In genomic region chr17:28318759-28319660, GRCh38 we compare ENCODE assay signal across 8 cellular contexts. TPM values are rescaled to one million over a fixed set of nuclear protein-coding genes. Genes with fewer than 3 reads are reported as not detected.
A peak's percentile ranks its signal among the peaks of the same experiment; 100 is the strongest.
DNase-seq lines count a peak whose midpoint lies in the region; ATAC-seq and TF ChIP-seq lines count a peak whose summit lies in the region.

TMEM97 (plus strand) TSS chr17:28319200; CDS start chr17:28319240, 40 bp downstream.

- POLR2A ChIA-PET in naive thymus-derived CD8-positive, alpha-beta T cell (lab: Charles Lee), result interaction anchor here (1.0 to 3.7 kb wide), 3 partner anchors 16 to 631 kb away, joined by 3 to 26 read pairs (median 17); partner anchors contain the start of genes IFT20, POLDIP2 and TNFAIP1

- no peaks in the 10 kb centered on the region for H3K36me3 ChIP-seq in fibroblast of lung (ENCODE audit: control insufficient read depth, insufficient read depth, low read length)

- H3K9me3 Mint-ChIP-seq in activated T-helper 1 cell treated with anti-CD3 and anti-CD28 coated beads, Interleukin-12 subunit alpha, Interleukin-12 subunit beta, Interleukin-2, Interleukin-4 antibody, amounts not matched to agents 30 ng/mL and 10 ng/mL and 1 ng/mL, durations not matched to agents 14 hours and 24 hours and 36 hours, result no peaks in the 10 kb centered on the region
- H3K9me3 Mint-ChIP-seq in naive thymus-derived CD8-positive, alpha-beta T cell, result no peaks in the 10 kb centered on the region
- no peaks in the 10 kb centered on the region for H3K9me3 Mint-ChIP-seq in stimulated activated naive B cell treated with anti-CD40 and anti-IgM and Interleukin-4, amounts not matched to agents 10 μg/mL and 1 μg/mL and 100 μg/mL, for 72 hours

- peak within 1 kb of the TSS; percentile 93 for H2AFZ ChIP-seq in fibroblast of lung (ENCODE audit: low read length)

- H3K27ac Mint-ChIP-seq in activated T-helper 1 cell treated with anti-CD3 and anti-CD28 coated beads, Interleukin-12 subunit alpha, Interleukin-12 subunit beta, Interleukin-2, Interleukin-4 antibody, amounts not matched to agents 30 ng/mL and 10 ng/mL and 1 ng/mL, durations not matched to agents 14 hours and 24 hours and 36 hours, result peak within 1 kb of the TSS; percentile 94
- H3K27ac Mint-ChIP-seq in naive thymus-derived CD8-positive, alpha-beta T cell, result peak within 1 kb of the TSS; percentile 31 to 92 (median 88)
- peak within 1 kb of the TSS; percentile 98 for H3K27ac Mint-ChIP-seq in stimulated activated naive B cell treated with anti-CD40 and anti-IgM and Interleukin-4, amounts not matched to agents 10 μg/mL and 1 μg/mL and 100 μg/mL, for 72 hours

- DNase-seq in ELR (ENCODE audit: low read depth) (peak; percentile 98), H4 (ENCODE audit: low spot score) (peak; percentile 97), LNCaP clone FGC (ENCODE audit: low read depth) (peak; percentile 96), RPMI8226 (peak; percentile 99), fibroblast of lung (ENCODE audit: low read depth in 2 of 2) (peak; percentile 96 to 97)
- DNase-seq in activated T-helper 1 cell treated with anti-CD3 and anti-CD28 coated beads, Interleukin-12 subunit alpha, Interleukin-12 subunit beta, Interleukin-2, Interleukin-4 antibody, amounts not matched to agents 30 ng/mL and 10 ng/mL and 1 ng/mL, durations not matched to agents 14 hours and 24 hours and 36 hours (ENCODE audit: low spot score), result peak; percentile 96
- DNase-seq in naive thymus-derived CD8-positive, alpha-beta T cell, result peak; percentile 87 to 97 (median 92)
- DNase-seq in stimulated activated naive B cell treated with anti-CD40 and anti-IgM and Interleukin-4, amounts not matched to agents 10 μg/mL and 1 μg/mL and 100 μg/mL, for 72 hours, result peak; percentile 94

- peak within 1 kb of the TSS; percentile 97 for H3K4me2 ChIP-seq in fibroblast of lung (ENCODE audit: extremely low read depth, insufficient read depth, low read length)

- H3K4me3 Mint-ChIP-seq in activated T-helper 1 cell treated with anti-CD3 and anti-CD28 coated beads, Interleukin-12 subunit alpha, Interleukin-12 subunit beta, Interleukin-2, Interleukin-4 antibody, amounts not matched to agents 30 ng/mL and 10 ng/mL and 1 ng/mL, durations not matched to agents 14 hours and 24 hours and 36 hours, result peak within 1 kb of the TSS; percentile 96
- peak within 1 kb of the TSS; percentile 87 to 95 (median 90) for H3K4me3 Mint-ChIP-seq in naive thymus-derived CD8-positive, alpha-beta T cell
- peak within 1 kb of the TSS; percentile 91 to 96 for H3K4me3 Mint-ChIP-seq in stimulated activated naive B cell treated with anti-CD40 and anti-IgM and Interleukin-4, amounts not matched to agents 10 μg/mL and 1 μg/mL and 100 μg/mL, for 72 hours

- no peaks in the 10 kb centered on the region for H3K27me3 Mint-ChIP-seq in activated T-helper 1 cell treated with anti-CD3 and anti-CD28 coated beads, Interleukin-12 subunit alpha, Interleukin-12 subunit beta, Interleukin-2, Interleukin-4 antibody, amounts not matched to agents 30 ng/mL and 10 ng/mL and 1 ng/mL, durations not matched to agents 14 hours and 24 hours and 36 hours (ENCODE audit: insufficient read depth)
- H3K27me3 Mint-ChIP-seq in naive thymus-derived CD8-positive, alpha-beta T cell, result peaks cover 0 to 1% (median 0%) of the 10 kb centered on the region in 5 donors
- peaks cover 8 to 14% of the 10 kb centered on the region in 2 donors for H3K27me3 Mint-ChIP-seq in stimulated activated naive B cell treated with anti-CD40 and anti-IgM and Interleukin-4, amounts not matched to agents 10 μg/mL and 1 μg/mL and 100 μg/mL, for 72 hours

- TF ChIP-seq CTCF in LNCaP clone FGC (IDR thresholded peaks at IDR 0.05; ENCODE audit: control insufficient read depth, extremely low read depth, insufficient read depth) (0 out of 2 replicates have a peak, but pooled peaks have one; percentile 6), fibroblast of lung (conservative IDR thresholded peaks at IDR 0.05 in 1 of 2, IDR thresholded peaks at IDR 0.05 in 1 of 2; ENCODE audit: low read depth in 1 of 2, low read length in 2 of 2) (peak; percentile 8 to 18)

- peak within 1 kb of the TSS; percentile 73 for H3K9ac ChIP-seq in fibroblast of lung (ENCODE audit: insufficient read depth, low read length)

- ATAC-seq in naive thymus-derived CD8-positive, alpha-beta T cell, result peak; percentile 98
- peak; percentile 97 to 98 for ATAC-seq in stimulated activated naive B cell treated with anti-CD40 and anti-IgM and Interleukin-4, amounts not matched to agents 10 μg/mL and 1 μg/mL and 100 μg/mL, for 72 hours (replicated peaks)

- H3K4me1 ChIP-seq in fibroblast of lung (ENCODE audit: control insufficient read depth, extremely low read depth, insufficient read depth, low read length), result peaks cover 11% of the 10 kb centered on the region

- no peaks in the 10 kb centered on the region for H3K27me3 ChIP-seq in fibroblast of lung (ENCODE audit: control insufficient read depth, insufficient read depth, low read length)

- H3K79me2 ChIP-seq in fibroblast of lung (ENCODE audit: control insufficient read depth, insufficient read depth, low read length), result peaks cover 3% of the 10 kb centered on the region

- intact Hi-C loops in activated T-helper 1 cell treated with anti-CD3 and anti-CD28 coated beads, Interleukin-12 subunit alpha, Interleukin-12 subunit beta, Interleukin-2, Interleukin-4 antibody, amounts not matched to agents 30 ng/mL and 10 ng/mL and 1 ng/mL, durations not matched to agents 14 hours and 24 hours and 36 hours (cut with micrococcal nuclease), result loop anchor here (1.0 to 5.0 kb wide), 11 partner anchors 8 to 633 kb away; partner anchors contain the start of genes IFT20, PHF12, POLDIP2 and TNFAIP1

- H3K36me3 Mint-ChIP-seq in activated T-helper 1 cell treated with anti-CD3 and anti-CD28 coated beads, Interleukin-12 subunit alpha, Interleukin-12 subunit beta, Interleukin-2, Interleukin-4 antibody, amounts not matched to agents 30 ng/mL and 10 ng/mL and 1 ng/mL, durations not matched to agents 14 hours and 24 hours and 36 hours (ENCODE audit: low read depth), result peaks cover 19% of the 10 kb centered on the region
- H3K36me3 Mint-ChIP-seq in naive thymus-derived CD8-positive, alpha-beta T cell, result no peaks in the 10 kb centered on the region
- peaks cover 26 to 46% of the 10 kb centered on the region in 2 donors for H3K36me3 Mint-ChIP-seq in stimulated activated naive B cell treated with anti-CD40 and anti-IgM and Interleukin-4, amounts not matched to agents 10 μg/mL and 1 μg/mL and 100 μg/mL, for 72 hours

- no peaks in the 10 kb centered on the region for H3K9me3 ChIP-seq in fibroblast of lung (ENCODE audit: control insufficient read depth, insufficient read depth, low read depth, low read length)

- H3K4me1 Mint-ChIP-seq in activated T-helper 1 cell treated with anti-CD3 and anti-CD28 coated beads, Interleukin-12 subunit alpha, Interleukin-12 subunit beta, Interleukin-2, Interleukin-4 antibody, amounts not matched to agents 30 ng/mL and 10 ng/mL and 1 ng/mL, durations not matched to agents 14 hours and 24 hours and 36 hours (ENCODE audit: low read depth), result peaks cover 48% of the 10 kb centered on the region
- peaks cover 15 to 32% (median 23%) of the 10 kb centered on the region in 4 donors for H3K4me1 Mint-ChIP-seq in naive thymus-derived CD8-positive, alpha-beta T cell
- H3K4me1 Mint-ChIP-seq in stimulated activated naive B cell treated with anti-CD40 and anti-IgM and Interleukin-4, amounts not matched to agents 10 μg/mL and 1 μg/mL and 100 μg/mL, for 72 hours, result peaks cover 30 to 44% of the 10 kb centered on the region in 2 donors

- no peaks in the 10 kb centered on the region for H4K20me1 ChIP-seq in fibroblast of lung (ENCODE audit: control insufficient read depth, extremely low read depth, insufficient read depth, low read length)

- H3K4me3 ChIP-seq in LNCaP clone FGC (ENCODE audit: low read depth, low read length) (peak within 1 kb of the TSS; percentile 92), fibroblast of lung (replicated peaks in 1 of 4; ENCODE audit: control extremely low read depth in 1 of 4, insufficient read depth in 1 of 4, low read depth in 3 of 4, low read length in 4 of 4) (peak within 1 kb of the TSS; percentile 64 to 82 (median 78))

- H3K27ac ChIP-seq in fibroblast of lung (ENCODE audit: insufficient read depth, low read length), result peak within 1 kb of the TSS; percentile 75

RNA-seq across cellular contexts. Expression of gene TMEM97, which starts in this region (rescaled TPM):
- total RNA-seq in H4 (2014; rRNA removed; shearing (Covaris generic)), result 44.6 and 54.0 TPM in 2 replicates
- 60.9 and 64.5 TPM in 2 replicates for total RNA-seq in activated T-helper 1 cell treated with anti-CD3 and anti-CD28 coated beads, Interleukin-12 subunit alpha, Interleukin-12 subunit beta, Interleukin-2, Interleukin-4 antibody, amounts not matched to agents 30 ng/mL and 10 ng/mL and 1 ng/mL, durations not matched to agents 14 hours and 24 hours and 36 hours
- total RNA-seq in fibroblast of lung, result 16.9 and 43.6 TPM in 2 replicates
- polyA plus RNA-seq in fibroblast of lung, result 34.4 and 52.5 TPM in 2 replicates
- 15.8 and 28.3 TPM in 2 replicates for polyA plus RNA-seq in fibroblast of lung (2012)
- 33.2 and 54.0 TPM in 2 replicates for polyA minus RNA-seq in fibroblast of lung (ENCODE audit: low replicate concordance)
- total RNA-seq in naive thymus-derived CD8-positive, alpha-beta T cell, result 1 to 10 TPM; 5.9 to 6.2 TPM
- polyA plus RNA-seq in naive thymus-derived CD8-positive, alpha-beta T cell, result 10 to 100 TPM in 1 of 3 donors, 1 to 10 TPM in 2; 7.1 to 10.1 (median 9.3) TPM

Comparison
In these comparisons a context has a peak if more than half of its experiments do, and no peak if none do; other contexts are left out.
1. Peak in every context shown above with its lines: DNase-seq, ATAC-seq, H3K4me3 ChIP-seq and H3K27ac ChIP-seq.